ENCODE assay signal across 10 cellular contexts in the genomic region with DNA sequence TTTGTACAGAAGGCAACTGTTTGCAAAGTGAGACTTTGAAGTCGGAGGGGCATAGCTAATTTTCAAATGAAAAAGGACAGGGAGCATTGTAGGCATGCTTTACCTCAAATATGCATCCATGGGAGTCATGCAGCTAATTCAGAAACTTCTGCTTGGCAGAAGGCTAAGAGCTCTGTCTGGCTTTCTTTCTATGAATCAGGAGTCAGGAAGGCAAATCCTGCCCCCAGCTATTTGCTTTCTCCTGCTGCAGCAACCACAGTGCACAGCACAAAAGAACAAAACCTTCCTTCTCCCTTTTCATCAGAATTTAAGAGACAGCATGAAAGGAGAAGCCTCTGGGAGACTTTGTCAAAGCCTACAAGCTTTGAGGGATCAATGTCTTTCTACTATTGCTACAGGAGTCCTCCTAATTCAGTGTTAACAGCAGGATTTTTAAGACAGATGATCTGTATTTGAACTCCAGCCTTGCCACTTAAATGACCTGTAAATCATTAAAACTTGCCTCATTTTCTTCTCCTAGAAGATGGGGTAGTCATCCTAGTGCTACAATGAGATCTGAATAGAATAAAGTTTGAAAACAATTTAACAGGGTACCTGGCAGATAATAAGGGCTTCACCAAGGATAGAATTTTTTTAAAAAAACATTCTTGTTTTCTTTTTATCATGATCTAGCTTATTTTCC.
DNase-seq lines count a peak whose midpoint lies in the region; ATAC-seq and TF ChIP-seq lines count a peak whose summit lies in the region.
"Had no signal": no experiment of that assay in that cellular context is flagged by ENCODE, and none has a peak within 500 bp of the region (broad histone marks: within the 10 kb centered on the region; RNA-seq: fewer than 3 reads in every experiment).

No MANE protein-coding gene starts in this region.

- H3K9me3 ChIP-seq in HAP-1 (no peaks in the 10 kb centered on the region; the same call in 1 of the 2 replicates), smooth muscle cell (replicated peaks; ENCODE audit: low read depth) (no peaks in the 10 kb centered on the region), right lobe of liver (no peaks in the 10 kb centered on the region)
- H3K9me3 ChIP-seq: adrenal gland had no signal

- H4K20me1 ChIP-seq in smooth muscle cell (ENCODE audit: low read depth), result no peaks in the 10 kb centered on the region

- 0 out of 2 replicates have a peak, but pooled peaks cover 4% of the 10 kb centered on the region for H3K4me1 ChIP-seq in HAP-1
- peaks cover 24% of the 10 kb centered on the region for H3K4me1 ChIP-seq in smooth muscle cell (ENCODE audit: low read depth)
- no peaks in the 10 kb centered on the region for H3K4me1 ChIP-seq in right lobe of liver
- H3K4me1 ChIP-seq: adrenal gland had no signal

- TF ChIP-seq CTCF in fibroblast of villous mesenchyme (IDR thresholded peaks at IDR 0.05; ENCODE audit: insufficient read depth, low read depth, low read length) (no peak), smooth muscle cell (IDR thresholded peaks at IDR 0.05; ENCODE audit: borderline replicate concordance, insufficient read depth, poor library complexity, severe bottlenecking) (no peak), right lobe of liver (IDR thresholded peaks at IDR 0.05) (no peak)

- H3K9ac ChIP-seq in smooth muscle cell (ENCODE audit: low read depth), result peak overlapping the region; percentile 66

- intact Hi-C loops in right lobe of liver (cut with DNase I), result no loop called here

- no peaks in the 10 kb centered on the region for H3K36me3 ChIP-seq in HAP-1 (replicated peaks)
- H3K36me3 ChIP-seq in smooth muscle cell (ENCODE audit: low read depth), result no peaks in the 10 kb centered on the region
- no peaks in the 10 kb centered on the region for H3K36me3 ChIP-seq in right lobe of liver
- H3K36me3 ChIP-seq: adrenal gland had no signal

- H3K27me3 ChIP-seq in HAP-1 (ENCODE audit: low read depth), result no peaks in the 10 kb centered on the region
- H3K27me3 ChIP-seq in smooth muscle cell (ENCODE audit: low read depth), result no peaks in the 10 kb centered on the region
- H3K27me3 ChIP-seq in right lobe of liver, result no peaks in the 10 kb centered on the region
- H3K27me3 ChIP-seq: adrenal gland had no signal

- no peaks in the 10 kb centered on the region for H3K79me2 ChIP-seq in smooth muscle cell (ENCODE audit: low read depth)

- ATAC-seq in right lobe of liver, result no peak

- no peak overlapping the region for H2AFZ ChIP-seq in smooth muscle cell (ENCODE audit: low read depth)

- peak; percentile 60 to 61 for DNase-seq in HAP-1 (ENCODE audit: low spot score in 2 of 2)
- DNase-seq in amniotic epithelial cell (ENCODE audit: low read depth), result peak; percentile 80
- DNase-seq in fibroblast of villous mesenchyme (ENCODE audit: low read depth), result peak; percentile 51
- DNase-seq in smooth muscle cell (lab: John Stamatoyannopoulos, UW; ENCODE audit: unreplicated experiment), result no peak
- DNase-seq in right lobe of liver, result no peak
- DNase-seq in 8988T, result no peak
- no peak for DNase-seq in stimulated activated naive CD4-positive, alpha-beta T cell treated with Interleukin-2 at 50 U/mL for 16 hours (lab: John Stamatoyannopoulos, UW)
- DNase-seq: adrenal gland, NCI-H1417 treated with DMSO at 0.1 percent for 48 hours, nucleus accumbens had no signal

- TF ChIP-seq POLR2A in right lobe of liver (IDR thresholded peaks at IDR 0.05), result no peak

- H3K27ac ChIP-seq in smooth muscle cell (ENCODE audit: low read depth), result peak overlapping the region; percentile 95
- no peak overlapping the region for H3K27ac ChIP-seq in right lobe of liver
- H3K27ac ChIP-seq: adrenal gland had no signal

- H3F3A ChIP-seq in smooth muscle cell (ENCODE audit: low read depth), result peaks cover 7% of the 10 kb centered on the region

- H3K4me2 ChIP-seq in smooth muscle cell, result peak overlapping the region; percentile 47

- 21% methylated on average over 1 of the region's 1 CpG for WGBS in smooth muscle cell (ENCODE audit: low lambda C conversion rate)
- WGBS in right lobe of liver (ENCODE audit: insufficient coverage, low coverage, low lambda C conversion rate, missing lambda C conversion rate), result 30% methylated on average over 1 of the region's 1 CpG

- in situ Hi-C loops in HAP-1 (cut with MboI; ENCODE audit: low sequenced_read_pairs), result no loop called here

- H3K4me3 ChIP-seq in HAP-1 (no peak overlapping the region), fibroblast of villous mesenchyme (ENCODE audit: low read depth, low read length) (no peak overlapping the region), smooth muscle cell (no peak overlapping the region), right lobe of liver (no peak overlapping the region)
- H3K4me3 ChIP-seq: adrenal gland had no signal

Comparison
In these comparisons a context has a peak if more than half of its experiments do, and no peak if none do; other contexts are left out.
1. DNase-seq: peak in HAP-1 (2 of 2), amniotic epithelial cell (single experiment) and fibroblast of villous mesenchyme (single experiment); none in smooth muscle cell (single experiment), right lobe of liver (0 of 3), 8988T (single experiment) and stimulated activated naive CD4-positive, alpha-beta T cell treated with Interleukin-2 at 50 U/mL for 16 hours (single experiment).